ENCODE assay signal across 20 cellular contexts in genomic region chr9:127438394-127438793, GRCh38. TPM values are rescaled to one million over a fixed set of nuclear protein-coding genes. Genes with fewer than 3 reads are reported as not detected.
A peak's percentile ranks its signal among the peaks of the same experiment; 100 is the strongest.
DNase-seq lines count a peak whose midpoint lies in the region; ATAC-seq and TF ChIP-seq lines count a peak whose summit lies in the region.
"Had no signal": no experiment of that assay in that cellular context is flagged by ENCODE, and none has a peak within 500 bp of the region (broad histone marks: within the 10 kb centered on the region; RNA-seq: fewer than 3 reads in every experiment).

No MANE protein-coding gene starts in this region.

- no peak for TF ChIP-seq POLR2A in GM18505 (IDR thresholded peaks at IDR 0.05; ENCODE audit: borderline replicate concordance, extremely low read depth, insufficient read depth, insufficient read length)

- no peak overlapping the region for H3K4me3 Mint-ChIP-seq in activated CD4-positive, alpha-beta T cell treated with anti-CD3 and anti-CD28 coated beads, Interleukin-2, amount 10 ng/mL, durations not matched to agents 24 days and 14 days
- peak overlapping the region; percentile 65 for H3K4me3 Mint-ChIP-seq in stimulated activated effector memory CD8-positive, alpha-beta T cell treated with anti-CD3 and anti-CD28 coated beads, Interleukin-12 subunit alpha, Interleukin-12 subunit beta, amount 100 ng/mL, for 72 hours

- no peak overlapping the region for H3K27ac ChIP-seq in lower lobe of right lung
- H3K27ac ChIP-seq: 22Rv1, C4-2B had no signal

- no peak overlapping the region for H3K4me3 ChIP-seq in lower lobe of right lung
- H3K4me3 ChIP-seq: GM12878 had no signal

- ATAC-seq in stimulated activated effector memory CD8-positive, alpha-beta T cell treated with anti-CD3 and anti-CD28 coated beads, Interleukin-12 subunit alpha, Interleukin-12 subunit beta, amount 100 ng/mL, for 72 hours: no peak
- no peak for ATAC-seq in GM18505 (IDR thresholded peaks at IDR 0.05; ENCODE audit: unreplicated experiment)
- no peak for ATAC-seq in lower lobe of right lung
- ATAC-seq: GM12878, HepG2, Right ventricle myocardium inferior had no signal

- no peaks in the 10 kb centered on the region for H3K27me3 ChIP-seq in lower lobe of right lung (ENCODE audit: low read depth)

- DNase-seq in activated CD4-positive, alpha-beta T cell treated with anti-CD3 and anti-CD28 coated beads, Interleukin-2, amount 10 ng/mL, durations not matched to agents 24 days and 14 days: no peak
- no peak for DNase-seq in activated CD4-positive, alpha-beta T cell treated with anti-CD3 and anti-CD28 coated beads for 1 hour
- DNase-seq in ELF-1 (ENCODE audit: low read depth, low spot score) (peak; percentile 78), islet precursor cell (peak; percentile 81), lower lobe of right lung (no peak), NCI-H2081 (lab: John Stamatoyannopoulos, UW) (no peak)
- DNase-seq in stimulated activated effector memory CD8-positive, alpha-beta T cell treated with anti-CD3 and anti-CD28 coated beads, Interleukin-12 subunit alpha, Interleukin-12 subunit beta, amount 100 ng/mL, for 72 hours (ENCODE audit: low spot score in 2 of 2): no peak
- DNase-seq: AML-193, Calu3, KBM-7, NCI-H1105, NCI-H2107, NCI-H510A treated with DMSO at 0.1 percent for 48 hours, NCI-H774 had no signal

- peaks cover 98% of the 10 kb centered on the region for H3K36me3 ChIP-seq in lower lobe of right lung

- no peaks in the 10 kb centered on the region for H3K9me3 ChIP-seq in lower lobe of right lung

- H3K9me3 Mint-ChIP-seq in activated CD4-positive, alpha-beta T cell treated with anti-CD3 and anti-CD28 coated beads, Interleukin-2, amount 10 ng/mL, durations not matched to agents 24 days and 14 days: no peaks in the 10 kb centered on the region
- H3K9me3 Mint-ChIP-seq in stimulated activated effector memory CD8-positive, alpha-beta T cell treated with anti-CD3 and anti-CD28 coated beads, Interleukin-12 subunit alpha, Interleukin-12 subunit beta, amount 100 ng/mL, for 72 hours: no peaks in the 10 kb centered on the region

- intact Hi-C loops in activated CD4-positive, alpha-beta T cell treated with anti-CD3 and anti-CD28 coated beads, Interleukin-2, amount 10 ng/mL, durations not matched to agents 24 days and 14 days (cut with micrococcal nuclease): no loop called here
- intact Hi-C loops in lower lobe of right lung (cut with DNase I): no loop called here

- no peaks in the 10 kb centered on the region for H3K27me3 Mint-ChIP-seq in activated CD4-positive, alpha-beta T cell treated with anti-CD3 and anti-CD28 coated beads, Interleukin-2, amount 10 ng/mL, durations not matched to agents 24 days and 14 days

- H3K36me3 Mint-ChIP-seq in activated CD4-positive, alpha-beta T cell treated with anti-CD3 and anti-CD28 coated beads, Interleukin-2, amount 10 ng/mL, durations not matched to agents 24 days and 14 days (ENCODE audit: low read depth): peaks cover 90% of the 10 kb centered on the region
- H3K36me3 Mint-ChIP-seq in stimulated activated effector memory CD8-positive, alpha-beta T cell treated with anti-CD3 and anti-CD28 coated beads, Interleukin-12 subunit alpha, Interleukin-12 subunit beta, amount 100 ng/mL, for 72 hours: peaks cover 100% of the 10 kb centered on the region

- peak overlapping the region; percentile 14 for H3K27ac Mint-ChIP-seq in activated CD4-positive, alpha-beta T cell treated with anti-CD3 and anti-CD28 coated beads, Interleukin-2, amount 10 ng/mL, durations not matched to agents 24 days and 14 days
- H3K27ac Mint-ChIP-seq in stimulated activated effector memory CD8-positive, alpha-beta T cell treated with anti-CD3 and anti-CD28 coated beads, Interleukin-12 subunit alpha, Interleukin-12 subunit beta, amount 100 ng/mL, for 72 hours: peak overlapping the region; percentile 89

- H3K4me1 Mint-ChIP-seq in activated CD4-positive, alpha-beta T cell treated with anti-CD3 and anti-CD28 coated beads, Interleukin-2, amount 10 ng/mL, durations not matched to agents 24 days and 14 days: peaks cover 12% of the 10 kb centered on the region
- H3K4me1 Mint-ChIP-seq in stimulated activated effector memory CD8-positive, alpha-beta T cell treated with anti-CD3 and anti-CD28 coated beads, Interleukin-12 subunit alpha, Interleukin-12 subunit beta, amount 100 ng/mL, for 72 hours: peaks cover 51% of the 10 kb centered on the region

- no peak for TF ChIP-seq CTCF in lower lobe of right lung (IDR thresholded peaks at IDR 0.05)

- no peaks in the 10 kb centered on the region for H3K4me1 ChIP-seq in lower lobe of right lung

RNA-seq across cellular contexts. Expression of gene RPL12, which starts 12.8 kb away (rescaled TPM):
- 1,245 and 1,252 TPM in 2 replicates for total RNA-seq in activated CD4-positive, alpha-beta T cell treated with anti-CD3 and anti-CD28 coated beads, Interleukin-2, amount 10 ng/mL, durations not matched to agents 24 days and 14 days
- 1,018 TPM for total RNA-seq in lower lobe of right lung

RNA-seq across cellular contexts. Expression of gene LRSAM1, which starts 12.9 kb away (rescaled TPM):
- total RNA-seq in activated CD4-positive, alpha-beta T cell treated with anti-CD3 and anti-CD28 coated beads, Interleukin-2, amount 10 ng/mL, durations not matched to agents 24 days and 14 days: 24.6 and 26.4 TPM in 2 replicates
- 25.9 TPM for total RNA-seq in lower lobe of right lung

RNA-seq across cellular contexts. Expression of gene ZNF79, which starts 14.2 kb away (rescaled TPM):
- total RNA-seq in activated CD4-positive, alpha-beta T cell treated with anti-CD3 and anti-CD28 coated beads, Interleukin-2, amount 10 ng/mL, durations not matched to agents 24 days and 14 days: 17.2 and 17.3 TPM in 2 replicates
- 9.5 TPM for total RNA-seq in lower lobe of right lung

RNA-seq across cellular contexts. Expression of gene SLC2A8, which starts 41.4 kb away (rescaled TPM):
- 3.9 and 5.8 TPM in 2 replicates for total RNA-seq in activated CD4-positive, alpha-beta T cell treated with anti-CD3 and anti-CD28 coated beads, Interleukin-2, amount 10 ng/mL, durations not matched to agents 24 days and 14 days
- total RNA-seq in lower lobe of right lung: 18.5 TPM

Comparison
In these comparisons a context has a peak if more than half of its experiments do, and no peak if none do; other contexts are left out.
1. DNase-seq: peak in ELF-1 (single experiment) and islet precursor cell (single experiment); none in activated CD4-positive, alpha-beta T cell treated with anti-CD3 and anti-CD28 coated beads, Interleukin-2, amount 10 ng/mL, durations not matched to agents 24 days and 14 days (single experiment), activated CD4-positive, alpha-beta T cell treated with anti-CD3 and anti-CD28 coated beads for 1 hour (single experiment), stimulated activated effector memory CD8-positive, alpha-beta T cell treated with anti-CD3 and anti-CD28 coated beads, Interleukin-12 subunit alpha, Interleukin-12 subunit beta, amount 100 ng/mL, for 72 hours (0 of 2), lower lobe of right lung (single experiment) and NCI-H2081 (0 of 2).